17 cellular contexts compared by ENCODE assay signal in the genomic region with DNA sequence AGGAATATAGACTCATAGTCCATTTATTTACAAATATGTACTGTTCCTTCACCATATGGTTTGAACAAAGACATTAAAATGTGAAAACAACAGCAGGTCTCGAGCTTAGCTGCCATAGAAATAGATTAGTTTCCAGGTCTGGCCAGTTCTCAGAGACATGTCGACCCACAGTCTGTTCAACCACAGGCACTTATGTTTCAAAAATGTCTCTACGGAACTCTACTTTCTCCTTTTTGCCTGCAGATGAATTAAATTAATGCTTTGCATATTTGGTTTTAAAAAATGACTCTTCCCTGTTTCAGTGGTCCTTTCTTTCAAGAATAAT.
"Had no signal": no experiment of that assay in that cellular context is flagged by ENCODE, and none has a peak within 500 bp of the region (broad histone marks: within the 10 kb centered on the region; RNA-seq: fewer than 3 reads in every experiment).

No MANE protein-coding gene starts in this region.

- DNase-seq: activated B cell treated with CpG ODN at 0.5 μM for 24 hours; activated CD4-positive, alpha-beta memory T cell treated with anti-CD3 and anti-CD28 coated beads, Interleukin-2, amount 10 ng/mL, durations not matched to agents 7 days and 5 days; activated CD4-positive, alpha-beta T cell treated with anti-CD3 and anti-CD28 coated beads for 4 hours; activated effector memory CD4-positive, alpha-beta T cell treated with Interleukin-2 at 50 U/mL for 16 hours; activated naive CD4-positive, alpha-beta T cell treated with anti-CD3 and anti-CD28 coated beads for 36 hours; activated naive CD8-positive, alpha-beta T cell treated with anti-CD3 and anti-CD28 coated beads, Interleukin-2, amount 10 ng/mL, durations not matched to agents 7 days and 5 days; activated T-cell treated with anti-CD3 and anti-CD28 coated beads, Interleukin-2, amount 50 U/mL, for 72 hours; amniotic stem cell; effector CD4-positive, alpha-beta T cell; heart right ventricle; naive thymus-derived CD4-positive, alpha-beta T cell; posterior cingulate gyrus; right lobe of liver; stimulated activated CD4-positive, alpha-beta T cell treated with anti-CD3 and anti-CD28 coated beads, Interleukin-2, amount 100 ng/mL, for 24 hours; stimulated activated naive CD8-positive, alpha-beta T cell treated with anti-CD3 and anti-CD28 coated beads, Interleukin-15, amount 100 ng/mL, for 72 hours; T1000 had no signal

- FAIRE-seq: endometrium had no signal
